In genomic region chr17:21288581-21289017, GRCh38 we compare ENCODE assay signal across 8 cellular contexts. TPM values are rescaled to one million over a fixed set of nuclear protein-coding genes. Genes with fewer than 3 reads are reported as not detected.
DNase-seq lines count a peak whose midpoint lies in the region; ATAC-seq, FAIRE-seq and TF ChIP-seq lines count a peak whose summit lies in the region.

No MANE protein-coding gene starts in this region.

- ATAC-seq in HG03378 (IDR thresholded peaks at IDR 0.05; ENCODE audit: unreplicated experiment) (peak; percentile 21), natural killer cell (peak in 1 of 3 donors; percentile 4), HG02610 (IDR thresholded peaks at IDR 0.05; ENCODE audit: unreplicated experiment) (no peak)

- H3K36me3 ChIP-seq in left ventricle myocardium inferior (peaks cover 3% of the 10 kb centered on the region), astrocyte (ENCODE audit: insufficient read depth, low read length) (no peaks in the 10 kb centered on the region)

- H3K9me3 ChIP-seq in left ventricle myocardium inferior (replicated peaks) (no peaks in the 10 kb centered on the region), astrocyte (ENCODE audit: insufficient read depth, low read depth, low read length) (peaks cover 3% of the 10 kb centered on the region)

- H3K4me1 ChIP-seq in left ventricle myocardium inferior (peaks cover 77% of the 10 kb centered on the region), astrocyte (ENCODE audit: insufficient read depth, low read length) (peaks cover 32% of the 10 kb centered on the region)

- FAIRE-seq in astrocyte (lab: Jason Lieb, UNC) (no peak), RCC 7860 (lab: Jason Lieb, UNC) (no peak)

- peak overlapping the region; percentile 12 for H3K27ac Mint-ChIP-seq in astrocyte (ENCODE audit: unreplicated experiment)
- H3K27ac Mint-ChIP-seq in natural killer cell: peak overlapping the region; percentile 96 to 99

- peak; percentile 13 for TF ChIP-seq CTCF in left ventricle myocardium inferior (IDR thresholded peaks at IDR 0.05; ENCODE audit: borderline replicate concordance)
- TF ChIP-seq CTCF in astrocyte (IDR thresholded peaks at IDR 0.05; ENCODE audit: insufficient read depth, low read depth, low read length): no peak
- TF ChIP-seq CTCF in natural killer cell (IDR thresholded peaks at IDR 0.05): no peak

- H3K27me3 ChIP-seq in left ventricle myocardium inferior (ENCODE audit: low read depth) (no peaks in the 10 kb centered on the region), astrocyte (ENCODE audit: insufficient read depth, low read length) (no peaks in the 10 kb centered on the region)

- peaks cover 90% of the 10 kb centered on the region for H3K79me2 ChIP-seq in astrocyte (ENCODE audit: insufficient read depth, low read length)

- H3K4me2 ChIP-seq in astrocyte (ENCODE audit: low read length): peak overlapping the region; percentile 96

- H3K4me1 Mint-ChIP-seq in astrocyte (ENCODE audit: low read depth, unreplicated experiment) (peaks cover 20% of the 10 kb centered on the region), natural killer cell (peaks cover 52 to 53% of the 10 kb centered on the region in 2 donors)

- no peak overlapping the region for H2AFZ ChIP-seq in astrocyte (ENCODE audit: low read depth, low read length)

- H3K4me3 ChIP-seq in left ventricle myocardium inferior (peak overlapping the region; percentile 85), astrocyte (ENCODE audit: insufficient read depth, low read depth, low read length) (no peak overlapping the region)

- DNase-seq in left ventricle myocardium inferior: no peak
- DNase-seq in cardiac septum (ENCODE audit: low spot score): no peak
- DNase-seq in astrocyte (ENCODE audit: low read depth): no peak
- peak; percentile 47 for DNase-seq in natural killer cell
- DNase-seq in RCC 7860 (ENCODE audit: low spot score): no peak
- no peak for DNase-seq in SK-N-DZ (ENCODE audit: low spot score)

- H3K27ac ChIP-seq in left ventricle myocardium inferior (replicated peaks) (peak overlapping the region; percentile 97), astrocyte (ENCODE audit: low read depth, low read length) (peak overlapping the region; percentile 72)

- H3K9ac ChIP-seq in astrocyte (ENCODE audit: low read length): peak overlapping the region; percentile 95

- H3K36me3 Mint-ChIP-seq in astrocyte (ENCODE audit: low read depth, unreplicated experiment) (peaks cover 4% of the 10 kb centered on the region), natural killer cell (no peaks in the 10 kb centered on the region)

- H3K4me3 Mint-ChIP-seq in astrocyte (ENCODE audit: unreplicated experiment) (no peak overlapping the region), natural killer cell (peak overlapping the region; percentile 25)

- H3K27me3 Mint-ChIP-seq in astrocyte (ENCODE audit: low read depth, unreplicated experiment): no peaks in the 10 kb centered on the region
- no peaks in the 10 kb centered on the region for H3K27me3 Mint-ChIP-seq in natural killer cell (ENCODE audit: low read depth in 2 of 2)

- intact Hi-C loops in left ventricle myocardium inferior (cut with micrococcal nuclease): loop anchor here (10.0 kb wide), 1 partner anchor 166 kb away; no protein-coding TSS in a partner anchor
- intact Hi-C loops in cardiac septum (cut with DNase I): loop anchor here (5.0 kb wide), 2 partner anchors 89 to 161 kb away; partner anchors contain the start of genes DHRS7B and KCNJ12
- intact Hi-C loops in natural killer cell (cut with micrococcal nuclease): loop anchor here (1.0 to 5.0 kb wide), 4 partner anchors 8 to 169 kb away; partner anchors contain the start of gene NATD1

- peaks cover 7% of the 10 kb centered on the region for H3K9me3 Mint-ChIP-seq in astrocyte (ENCODE audit: unreplicated experiment)
- peaks cover 0 to 2% of the 10 kb centered on the region in 2 donors for H3K9me3 Mint-ChIP-seq in natural killer cell

- peaks cover 82% of the 10 kb centered on the region for H4K20me1 ChIP-seq in astrocyte (ENCODE audit: insufficient read depth, low read length)

RNA-seq across cellular contexts. Expression of gene MAP2K3, which starts 4.1 kb away (rescaled TPM):
- 41.7 TPM for total RNA-seq in left ventricle myocardium inferior
- total RNA-seq in cardiac septum: 70.5 TPM
- 35.5 and 44.3 TPM in 2 replicates for total RNA-seq in astrocyte
- 100 to 1,000 TPM; 139 to 165 (median 162) TPM for total RNA-seq in natural killer cell
- 8.6 and 9.6 TPM in 2 replicates for polyA plus RNA-seq in SK-N-DZ (2014; cell fraction: cytosol; rRNA removed)
- 11.4 and 12.4 TPM in 2 replicates for polyA plus RNA-seq in SK-N-DZ (2014; cell fraction: nucleus; rRNA removed)

RNA-seq across cellular contexts. Expression of gene NATD1, which starts 35.4 kb away (rescaled TPM):
- total RNA-seq in left ventricle myocardium inferior: 17.7 TPM
- total RNA-seq in cardiac septum: 14.4 TPM
- total RNA-seq in astrocyte: 7.1 and 7.9 TPM in 2 replicates
- 10 to 100 TPM; 10.9 to 16.3 (median 14.1) TPM for total RNA-seq in natural killer cell
- polyA plus RNA-seq in SK-N-DZ (2014; cell fraction: cytosol; rRNA removed): 4.1 and 4.2 TPM in 2 replicates
- polyA plus RNA-seq in SK-N-DZ (2014; cell fraction: nucleus; rRNA removed): 2.5 and 5.0 TPM in 2 replicates
